8 cellular contexts compared by ENCODE assay signal in the genomic region with DNA sequence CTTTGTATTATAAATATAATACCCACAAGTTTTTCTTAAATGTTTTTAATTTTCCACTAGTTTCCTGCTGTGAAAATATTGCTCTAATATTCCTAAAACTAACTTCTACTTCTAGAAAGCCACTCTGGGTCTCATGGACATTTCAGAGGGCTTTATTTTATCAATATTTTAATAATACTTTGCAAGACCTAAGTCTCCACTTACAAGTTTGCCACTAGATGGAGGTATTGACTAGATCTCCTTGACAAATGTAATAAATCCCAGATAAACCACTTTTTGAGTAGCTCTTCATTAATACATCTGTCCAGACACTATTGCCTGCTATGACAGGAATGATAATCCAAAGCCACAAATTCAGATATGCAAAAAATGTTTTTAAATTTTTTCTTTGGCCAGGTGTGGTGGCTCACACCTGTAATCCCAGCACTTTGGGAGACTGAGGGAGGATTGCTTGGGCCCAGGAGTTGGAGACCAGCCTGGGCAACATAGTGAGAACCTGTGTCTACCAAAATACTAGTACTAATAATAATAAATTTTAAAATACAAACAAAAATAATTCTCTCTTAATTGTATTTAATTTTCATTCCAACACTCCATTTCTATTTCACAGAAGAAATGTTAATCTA. TPM values are rescaled to one million over a fixed set of nuclear protein-coding genes. Genes with fewer than 3 reads are reported as not detected.
DNase-seq lines count a peak whose midpoint lies in the region; ATAC-seq, FAIRE-seq and TF ChIP-seq lines count a peak whose summit lies in the region.

No MANE protein-coding gene starts in this region.

- H3K27me3 ChIP-seq in suprapubic skin: no peaks in the 10 kb centered on the region

- H3K4me3 Mint-ChIP-seq in activated CD8-positive, alpha-beta memory T cell treated with anti-CD3 and anti-CD28 coated beads, Interleukin-2, amount 10 ng/mL, durations not matched to agents 7 days and 5 days: no peak overlapping the region

- peaks cover 18% of the 10 kb centered on the region for H3K4me1 Mint-ChIP-seq in activated CD8-positive, alpha-beta memory T cell treated with anti-CD3 and anti-CD28 coated beads, Interleukin-2, amount 10 ng/mL, durations not matched to agents 7 days and 5 days

- TF ChIP-seq EP300 in suprapubic skin (IDR thresholded peaks at IDR 0.05): no peak

- DNase-seq in COLO829 (ENCODE audit: low spot score) (peak; percentile 66), HTR-8/SVneo (ENCODE audit: insufficient read length, low spot score) (peak; percentile 75), RCC 7860 (ENCODE audit: low spot score) (peak; percentile 38), fibroblast of mammary gland (ENCODE audit: low read depth) (peak; percentile 77), suprapubic skin (ENCODE audit: low spot score in 2 of 2) (no peak), iPS-NIHi11 (ENCODE audit: low spot score) (no peak), OCI-M2 (lab: John Stamatoyannopoulos, UW; ENCODE audit: unreplicated experiment) (no peak)
- no peak for DNase-seq in activated CD8-positive, alpha-beta memory T cell treated with anti-CD3 and anti-CD28 coated beads, Interleukin-2, amount 10 ng/mL, durations not matched to agents 7 days and 5 days

- H3K36me3 ChIP-seq in suprapubic skin: no peaks in the 10 kb centered on the region

- no peaks in the 10 kb centered on the region for H3K27me3 Mint-ChIP-seq in activated CD8-positive, alpha-beta memory T cell treated with anti-CD3 and anti-CD28 coated beads, Interleukin-2, amount 10 ng/mL, durations not matched to agents 7 days and 5 days

- no peak for ATAC-seq in activated CD8-positive, alpha-beta memory T cell treated with anti-CD3 and anti-CD28 coated beads, Interleukin-2, amount 10 ng/mL, durations not matched to agents 7 days and 5 days

- H3K36me3 Mint-ChIP-seq in activated CD8-positive, alpha-beta memory T cell treated with anti-CD3 and anti-CD28 coated beads, Interleukin-2, amount 10 ng/mL, durations not matched to agents 7 days and 5 days: peaks cover 2% of the 10 kb centered on the region

- H3K9me3 Mint-ChIP-seq in activated CD8-positive, alpha-beta memory T cell treated with anti-CD3 and anti-CD28 coated beads, Interleukin-2, amount 10 ng/mL, durations not matched to agents 7 days and 5 days (ENCODE audit: low read depth): no peaks in the 10 kb centered on the region

- H3K4me1 ChIP-seq in suprapubic skin: peaks cover 24% of the 10 kb centered on the region

- TF ChIP-seq CTCF in fibroblast of mammary gland (conservative IDR thresholded peaks at IDR 0.05; ENCODE audit: control insufficient read depth, insufficient read depth, low read depth, low read length) (peak; percentile 63), suprapubic skin (IDR thresholded peaks at IDR 0.05) (peak; percentile 4 to 43)

- no peak overlapping the region for H3K27ac ChIP-seq in suprapubic skin

- H3K27ac Mint-ChIP-seq in activated CD8-positive, alpha-beta memory T cell treated with anti-CD3 and anti-CD28 coated beads, Interleukin-2, amount 10 ng/mL, durations not matched to agents 7 days and 5 days: no peak overlapping the region

- no peaks in the 10 kb centered on the region for H3K9me3 ChIP-seq in suprapubic skin

- no peak for TF ChIP-seq POLR2A in suprapubic skin (IDR thresholded peaks at IDR 0.05)

- CTCF ChIA-PET in activated CD8-positive, alpha-beta memory T cell treated with anti-CD3 and anti-CD28 coated beads, Interleukin-2, amount 10 ng/mL, durations not matched to agents 7 days and 5 days (lab: Charles Lee): interaction anchor here (0.9 to 4.5 kb wide), 17 partner anchors 9 to 580 kb away, joined by 3 to 45 read pairs (median 4); a partner anchor contains a TSS

- FAIRE-seq in HTR-8/SVneo (lab: Jason Lieb, UNC) (no peak), RCC 7860 (lab: Jason Lieb, UNC) (peak; percentile 8)

- H3K4me3 ChIP-seq in fibroblast of mammary gland (ENCODE audit: control insufficient read depth, low read depth, low read length): no peak overlapping the region
- H3K4me3 ChIP-seq in suprapubic skin: no peak overlapping the region

RNA-seq across cellular contexts. Expression of a gene that starts 3.5 kb away (rescaled TPM):
- 100 to 1,000 TPM in 2 of 4 donors, 10 to 100 TPM in 2; 84.1 to 131 (median 108) TPM for total RNA-seq in suprapubic skin
- 10 to 100 TPM; 75.5 to 77.2 TPM for total RNA-seq in activated CD8-positive, alpha-beta memory T cell treated with anti-CD3 and anti-CD28 coated beads, Interleukin-2, amount 10 ng/mL, durations not matched to agents 7 days and 5 days

Comparison
In these comparisons a context has a peak if more than half of its experiments do, and no peak if none do; other contexts are left out.
1. DNase-seq: peak in COLO829 (single experiment), HTR-8/SVneo (single experiment), RCC 7860 (single experiment) and fibroblast of mammary gland (single experiment); none in suprapubic skin (0 of 2), iPS-NIHi11 (single experiment), OCI-M2 (single experiment) and activated CD8-positive, alpha-beta memory T cell treated with anti-CD3 and anti-CD28 coated beads, Interleukin-2, amount 10 ng/mL, durations not matched to agents 7 days and 5 days (single experiment).